8 cellular contexts compared by ENCODE assay signal in the genomic region with DNA sequence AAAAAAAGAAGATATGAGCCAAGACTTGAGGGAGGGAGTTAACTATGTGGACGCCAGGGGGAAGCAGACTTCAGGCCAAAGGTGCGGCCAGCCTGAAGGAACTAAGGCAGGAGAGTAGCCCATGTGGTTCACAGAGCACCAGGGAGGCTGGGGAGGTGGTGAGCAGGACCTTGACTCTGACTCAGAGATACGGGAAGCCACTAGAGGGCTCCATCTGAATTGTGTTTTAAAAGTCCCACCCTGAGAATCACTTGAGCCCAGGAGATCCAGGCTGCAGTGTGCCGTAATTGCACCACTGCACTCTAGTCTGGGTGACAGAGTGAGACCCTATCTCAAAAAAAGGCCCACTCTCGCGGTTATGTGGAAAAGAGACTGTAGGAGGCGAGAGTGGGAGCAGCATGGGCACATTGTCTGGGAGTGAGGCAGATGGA. TPM values are rescaled to one million over a fixed set of nuclear protein-coding genes. Genes with fewer than 3 reads are reported as not detected.
A peak's percentile ranks its signal among the peaks of the same experiment; 100 is the strongest.
DNase-seq lines count a peak whose midpoint lies in the region; ATAC-seq and TF ChIP-seq lines count a peak whose summit lies in the region.

No MANE protein-coding gene starts in this region.

- H3K4me1 ChIP-seq in HAP-1, result peaks cover 1% of the 10 kb centered on the region
- H3K4me1 ChIP-seq in PC-9 (replicated peaks; ENCODE audit: insufficient read depth), result no peaks in the 10 kb centered on the region

- H3K27ac ChIP-seq in PC-9, result no peak overlapping the region

- no peak overlapping the region for H3K4me3 ChIP-seq in HAP-1
- H3K4me3 ChIP-seq in PC-9, result no peak overlapping the region

- H3F3A ChIP-seq in PC-9 (ENCODE audit: insufficient read depth, low read depth), result no peaks in the 10 kb centered on the region; the same call in 1 of the 2 replicates

- no peak for TF ChIP-seq POLR2A in erythroblast (IDR thresholded peaks at IDR 0.05; ENCODE audit: low read length)
- TF ChIP-seq POLR2A in GM18505 (IDR thresholded peaks at IDR 0.05; ENCODE audit: borderline replicate concordance, extremely low read depth, insufficient read depth, insufficient read length), result no peak

- DNase-seq in EH (ENCODE audit: low read depth) (peak; percentile 91), HAP-1 (ENCODE audit: low spot score in 2 of 2) (peak; percentile 75 to 81), PC-9 (no peak), erythroblast (lab: John Stamatoyannopoulos, UW) (peak; percentile 84 to 86), non-pigmented ciliary epithelial cell (ENCODE audit: low read depth) (peak; percentile 31), COLO829 (ENCODE audit: low spot score) (no peak)
- no peak for DNase-seq in activated T-cell treated with anti-CD3 and anti-CD28 coated beads, Interleukin-2, amount 50 U/mL, for 1 hour

- CTCF ChIA-PET in PC-9 (lab: Charles Lee), result no interaction called here

- in situ Hi-C loops in HAP-1 (cut with MboI; ENCODE audit: low sequenced_read_pairs), result no loop called here

- no peaks in the 10 kb centered on the region for H3K9me3 ChIP-seq in HAP-1
- no peaks in the 10 kb centered on the region for H3K9me3 ChIP-seq in PC-9 (ENCODE audit: insufficient read depth, low read depth)

- peaks cover 9% of the 10 kb centered on the region; the same call in 1 of the 2 replicates for H4K20me1 ChIP-seq in PC-9 (ENCODE audit: insufficient read depth)

- no TSS peak for BruUV-seq in PC-9 (replicated peaks; lab: Mats Ljungman, UMichigan)

- no peak overlapping the region for H2AFZ ChIP-seq in PC-9

- POLR2A ChIA-PET in PC-9 (lab: Charles Lee; ENCODE audit: unreplicated experiment), result no interaction called here

- peaks cover 30% of the 10 kb centered on the region for H3K36me3 ChIP-seq in HAP-1 (replicated peaks)
- H3K36me3 ChIP-seq in PC-9 (ENCODE audit: low read depth), result peaks cover 9% of the 10 kb centered on the region

- H3K9me2 ChIP-seq in PC-9 (ENCODE audit: insufficient read depth), result no peaks in the 10 kb centered on the region

- intact Hi-C loops in PC-9 (cut with micrococcal nuclease; ENCODE audit: unreplicated experiment), result loop anchor here (1.0 kb wide), 1 partner anchor 17 kb away; no protein-coding TSS in a partner anchor

- no peak overlapping the region for H3K4me2 ChIP-seq in PC-9

- H3K79me2 ChIP-seq in PC-9 (ENCODE audit: low read depth), result peaks cover 18% of the 10 kb centered on the region

- peak; percentile 53; the same call in 1 of the 2 replicates for TF ChIP-seq CTCF in PC-9 (conservative IDR thresholded peaks at IDR 0.05)

- no peaks in the 10 kb centered on the region for H3K27me3 ChIP-seq in HAP-1 (ENCODE audit: low read depth)
- H3K27me3 ChIP-seq in PC-9 (ENCODE audit: insufficient read depth, low read depth), result no peaks in the 10 kb centered on the region

- no peak for ATAC-seq in GM18505 (IDR thresholded peaks at IDR 0.05; ENCODE audit: unreplicated experiment)

RNA-seq across cellular contexts. Expression of gene CEP192, which starts 12.3 kb away (rescaled TPM):
- total RNA-seq in PC-9 (2021), result 37.8 and 44.9 TPM in 2 replicates

RNA-seq across cellular contexts. Expression of gene SEH1L, which starts 55.7 kb away (rescaled TPM):
- 98.3 and 101 TPM in 2 replicates for total RNA-seq in PC-9 (2021)

Comparison
In these comparisons a context has a peak if more than half of its experiments do, and no peak if none do; other contexts are left out.
1. DNase-seq: peak in EH (single experiment), HAP-1 (2 of 2), erythroblast (2 of 2) and non-pigmented ciliary epithelial cell (single experiment); none in PC-9 (0 of 2), COLO829 (single experiment) and activated T-cell treated with anti-CD3 and anti-CD28 coated beads, Interleukin-2, amount 50 U/mL, for 1 hour (single experiment).